In genomic region chrX:149940015-149940716, GRCh38 we compare ENCODE assay signal across 8 cellular contexts. TPM values are rescaled to one million over a fixed set of nuclear protein-coding genes. Genes with fewer than 3 reads are reported as not detected.
A peak's percentile ranks its signal among the peaks of the same experiment; 100 is the strongest.
DNase-seq lines count a peak whose midpoint lies in the region; ATAC-seq and TF ChIP-seq lines count a peak whose summit lies in the region.

No MANE protein-coding gene starts in this region.

- peak overlapping the region; percentile 94 for H3K27ac ChIP-seq in RWPE1

- POLR2A ChIA-PET in RWPE1 (lab: Yijun Ruan, JAX; ENCODE audit: low non-redundant PET) = interaction anchor here (0.5 to 0.7 kb wide), 2 partner anchors 345 to 750 kb away, joined by 3 read pairs; no protein-coding TSS in a partner anchor

- CTCF ChIA-PET in RWPE1 (lab: Yijun Ruan, JAX) = interaction anchor here (0.7 kb wide), 1 partner anchor 740 kb away, joined by 3 read pairs; no protein-coding TSS in a partner anchor

- H3K4me3 ChIP-seq in LNCaP clone FGC (ENCODE audit: low read depth, low read length) (peak overlapping the region; percentile 53), fibroblast of pulmonary artery (replicated peaks; ENCODE audit: low read depth, low read length) (peak overlapping the region; percentile 62)

- H3K4me1 ChIP-seq in ES-I3 (ENCODE audit: insufficient read depth, low read length) = no peaks in the 10 kb centered on the region; the same call in 1 of the 2 replicates

- peak; percentile 72 to 78 for ATAC-seq in natural killer cell treated with Interleukin-12 subunit alpha and Interleukin-12 subunit beta and Interleukin-15 and Interleukin-18, amount 100 ng/mL, for 72 hours

- no peaks in the 10 kb centered on the region for H3K36me3 ChIP-seq in ES-I3 (ENCODE audit: insufficient read depth, low read length)

- DNase-seq in H4 (ENCODE audit: low spot score) (peak; percentile 95), LNCaP clone FGC (ENCODE audit: low read depth) (peak; percentile 92), RWPE1 (ENCODE audit: low spot score) (peak; percentile 82), fibroblast of pulmonary artery (ENCODE audit: low read depth) (peak; percentile 98)
- DNase-seq in activated T-helper 9 cell treated with anti-CD3 and anti-CD28 coated beads, Interleukin-2, amount 50 U/mL, for 16 hours (ENCODE audit: low read depth) = peak; percentile 79
- DNase-seq in natural killer cell treated with Interleukin-12 subunit alpha and Interleukin-12 subunit beta and Interleukin-15 and Interleukin-18, amount 100 ng/mL, for 72 hours (ENCODE audit: low spot score) = peak; percentile 93
- peak; percentile 91 for DNase-seq in stimulated activated naive CD4-positive, alpha-beta T cell treated with Interleukin-2 at 50 U/mL for 16 hours (lab: John Stamatoyannopoulos, UW)

- no peaks in the 10 kb centered on the region for H3K36me3 Mint-ChIP-seq in natural killer cell treated with Interleukin-12 subunit alpha and Interleukin-12 subunit beta and Interleukin-15 and Interleukin-18, amount 100 ng/mL, for 72 hours

- H3K27ac Mint-ChIP-seq in natural killer cell treated with Interleukin-12 subunit alpha and Interleukin-12 subunit beta and Interleukin-15 and Interleukin-18, amount 100 ng/mL, for 72 hours = peak overlapping the region; percentile 87 to 89

- TF ChIP-seq CTCF in LNCaP clone FGC (IDR thresholded peaks at IDR 0.05; ENCODE audit: control insufficient read depth, extremely low read depth, insufficient read depth) = peak; percentile 49
- no peak; the same call in 1 of the 2 replicates for TF ChIP-seq CTCF in RWPE1 (conservative IDR thresholded peaks at IDR 0.05; ENCODE audit: low read depth)
- no peak for TF ChIP-seq CTCF in fibroblast of pulmonary artery (IDR thresholded peaks at IDR 0.05; ENCODE audit: low read length, missing control alignments)

- H3K9me3 Mint-ChIP-seq in natural killer cell treated with Interleukin-12 subunit alpha and Interleukin-12 subunit beta and Interleukin-15 and Interleukin-18, amount 100 ng/mL, for 72 hours = no peaks in the 10 kb centered on the region

- peak overlapping the region; percentile 92 for H3K4me3 Mint-ChIP-seq in natural killer cell treated with Interleukin-12 subunit alpha and Interleukin-12 subunit beta and Interleukin-15 and Interleukin-18, amount 100 ng/mL, for 72 hours

- H3K27me3 Mint-ChIP-seq in natural killer cell treated with Interleukin-12 subunit alpha and Interleukin-12 subunit beta and Interleukin-15 and Interleukin-18, amount 100 ng/mL, for 72 hours = no peaks in the 10 kb centered on the region

- peaks cover 0 to 4% of the 10 kb centered on the region in 2 donors for H3K4me1 Mint-ChIP-seq in natural killer cell treated with Interleukin-12 subunit alpha and Interleukin-12 subunit beta and Interleukin-15 and Interleukin-18, amount 100 ng/mL, for 72 hours (ENCODE audit: low read depth in 2 of 2)

- H3K9me3 ChIP-seq in ES-I3 (ENCODE audit: control insufficient read depth, insufficient read depth, low read length) = no peaks in the 10 kb centered on the region

- peak overlapping the region; percentile 82 for H3K9ac ChIP-seq in ES-I3 (ENCODE audit: low read depth, low read length)

RNA-seq across cellular contexts. Expression of gene EOLA2, which starts 1.9 kb away (rescaled TPM):
- 6.4 and 20.2 TPM in 2 replicates for total RNA-seq in H4 (2014; rRNA removed; shearing (Covaris generic))
- 10 to 100 TPM; 46.9 to 64.3 TPM for total RNA-seq in natural killer cell treated with Interleukin-12 subunit alpha and Interleukin-12 subunit beta and Interleukin-15 and Interleukin-18, amount 100 ng/mL, for 72 hours

RNA-seq across cellular contexts. Expression of gene HSFX4, which starts 10.8 kb away (rescaled TPM):
- total RNA-seq in H4 (2014; rRNA removed; shearing (Covaris generic)) = not detected in 2 replicates
- total RNA-seq in natural killer cell treated with Interleukin-12 subunit alpha and Interleukin-12 subunit beta and Interleukin-15 and Interleukin-18, amount 100 ng/mL, for 72 hours = not detected

RNA-seq across cellular contexts. Expression of gene MAGEA8, which starts 59.2 kb away (rescaled TPM):
- not detected in 2 replicates for total RNA-seq in H4 (2014; rRNA removed; shearing (Covaris generic))
- total RNA-seq in natural killer cell treated with Interleukin-12 subunit alpha and Interleukin-12 subunit beta and Interleukin-15 and Interleukin-18, amount 100 ng/mL, for 72 hours = not detected

Comparison
In these comparisons a context has a peak if more than half of its experiments do, and no peak if none do; other contexts are left out.
1. Peak in every context shown above with its lines: DNase-seq, ATAC-seq, H3K4me3 ChIP-seq and H3K27ac ChIP-seq.